Comparison of ENCODE assay signal across 1 cellular context in the genomic region with DNA sequence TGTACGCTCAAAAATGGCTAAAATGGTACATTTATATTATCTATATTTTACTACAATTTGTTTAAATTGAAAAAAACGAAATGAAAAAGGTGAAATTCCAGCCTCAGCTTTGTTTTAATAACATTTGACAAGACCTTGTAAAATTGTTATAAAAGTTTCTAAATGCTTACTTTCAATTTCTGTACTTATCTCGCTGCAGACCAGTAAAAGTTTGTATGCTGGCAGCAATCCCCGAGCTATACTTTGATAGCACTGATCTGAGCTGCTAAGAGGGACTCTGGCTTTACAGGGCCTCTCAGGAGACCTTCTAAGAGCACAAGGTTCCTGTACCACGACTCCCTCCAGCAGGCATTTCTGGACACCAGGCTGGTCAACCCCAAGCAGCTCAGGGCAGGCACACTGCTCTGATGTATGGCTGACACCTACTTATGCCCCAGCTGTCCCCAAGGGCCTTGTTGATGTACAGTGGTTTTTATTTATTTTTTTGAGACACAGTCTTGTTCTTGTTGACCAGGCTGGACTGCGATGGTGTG.
TF ChIP-seq lines count a peak whose summit lies in the region.

No MANE protein-coding gene starts in this region.

TF ChIP-seq in IMR-90, 13 proteins besides CTCF, POLR2A, EP300 and RAD21:
- no peak for TF ChIP-seq CHD1 (IDR thresholded peaks at IDR 0.05; ENCODE audit: low read depth, low read length)
- TF ChIP-seq NFE2L2 (IDR thresholded peaks at IDR 0.05; ENCODE audit: low read depth, low read length), result no peak
TF ChIP-seq in IMR-90: peak in this region for 0.
